ENCODE assay signal across 8 cellular contexts in genomic region chr13:95300625-95301134, GRCh38. TPM values are rescaled to one million over a fixed set of nuclear protein-coding genes. Genes with fewer than 3 reads are reported as not detected.
DNase-seq lines count a peak whose midpoint lies in the region; ATAC-seq and TF ChIP-seq lines count a peak whose summit lies in the region.

No MANE protein-coding gene starts in this region.

- H3K9me3 ChIP-seq in lung (ENCODE audit: control insufficient read depth in 2 of 2, insufficient read depth in 1 of 2, low read length in 1 of 2) = no peaks in the 10 kb centered on the region

- H3K27me3 ChIP-seq in lung (ENCODE audit: control insufficient read depth, insufficient read depth) = no peaks in the 10 kb centered on the region

- peak overlapping the region; percentile 63 for H3K4me3 ChIP-seq in lung

- ATAC-seq in HG02610 (IDR thresholded peaks at IDR 0.05; ENCODE audit: unreplicated experiment) (peak; percentile 39), lung (ENCODE audit: insufficient read depth, low FRiP score) (peak; percentile 36)

- H3K36me3 ChIP-seq in lung (ENCODE audit: control insufficient read depth in 2 of 2, insufficient read depth in 2 of 2, low read length in 2 of 2) = no peaks in the 10 kb centered on the region

- DNase-seq in NCI-H2081 (lab: John Stamatoyannopoulos, UW) (peak; percentile 49 to 53), NCI-H2081 treated with DMSO at 0.1 percent for 48 hours (lab: John Stamatoyannopoulos, UW) (no peak), NAMALWA (ENCODE audit: low spot score) (peak; percentile 80), ecto neural progenitor cell (ENCODE audit: low spot score) (peak; percentile 70), lung (ENCODE audit: low spot score) (peak; percentile 61)
- peak; percentile 60 for DNase-seq in activated CD4-positive, alpha-beta T cell treated with anti-CD3 and anti-CD28 coated beads for 48 hours
- peak; percentile 10 for DNase-seq in stimulated activated CD8-positive, alpha-beta memory T cell treated with anti-CD3 and anti-CD28 coated beads, Interleukin-15, amount 100 ng/mL, for 24 hours (ENCODE audit: low read depth)

- WGBS in lung, 2 donors = 1 to 2% methylated on average over 28 to 39 of the region's 39 CpGs

- H3K27ac ChIP-seq in lung (ENCODE audit: low read depth in 1 of 2, low read length in 1 of 2) = peak overlapping the region; percentile 80 to 84

- peaks cover 0 to 10% of the 10 kb centered on the region in 2 donors for H3K4me1 ChIP-seq in lung (ENCODE audit: control insufficient read depth in 2 of 2, insufficient read depth in 2 of 2, low read length in 2 of 2)

- no peak for TF ChIP-seq CTCF in lung (IDR thresholded peaks at IDR 0.05; ENCODE audit: control extremely low read depth, extremely low read depth)

RNA-seq across cellular contexts. Expression of gene ABCC4, which starts 0.6 kb away (rescaled TPM):
- 10 to 100 TPM; 30.0 to 38.7 TPM for total RNA-seq in lung
- 10 to 100 TPM in 1 of 2 donors, 1 to 10 TPM in 1; 7.1 to 11.1 TPM for polyA plus RNA-seq in lung
